1 cellular context compared by ENCODE assay signal in the genomic region with DNA sequence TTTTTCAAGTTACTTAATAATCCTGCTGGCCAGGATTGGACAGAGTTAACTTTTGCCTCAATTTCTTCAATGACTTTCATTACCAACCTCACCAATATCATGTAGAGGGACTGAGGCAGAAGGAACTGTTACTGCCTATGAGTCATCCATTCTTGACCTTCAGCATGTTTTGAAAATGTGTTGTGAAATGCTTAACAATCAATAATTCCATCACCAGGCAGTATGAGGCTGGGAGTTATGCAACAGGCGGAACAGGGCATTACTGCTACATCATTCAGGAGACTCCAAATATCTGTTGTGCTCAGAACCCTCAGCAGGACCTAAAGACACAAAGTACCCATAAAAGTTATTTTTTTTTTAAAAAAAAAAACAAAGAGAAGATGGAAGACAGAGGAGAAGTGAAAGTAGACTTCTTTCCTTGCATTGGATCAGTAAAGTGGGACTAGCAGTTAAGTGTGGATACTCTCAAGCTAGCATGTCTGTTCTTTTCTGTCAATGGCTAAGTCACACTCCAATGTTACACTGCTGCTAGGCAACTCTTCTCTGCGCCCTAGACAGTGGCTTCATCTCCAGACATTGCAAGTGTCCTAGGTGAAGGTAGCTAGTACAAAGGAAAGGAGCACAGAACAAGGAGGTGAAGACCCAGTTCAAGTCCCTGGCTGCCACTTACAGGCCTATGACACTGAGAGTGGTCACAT.
TF ChIP-seq lines count a peak whose summit lies in the region.

No MANE protein-coding gene starts in this region.

TF ChIP-seq in HepG2, 621 proteins besides CTCF, POLR2A, EP300 and RAD21 (continued from another document and continues in another):
- TF ChIP-seq, protein P1, sequence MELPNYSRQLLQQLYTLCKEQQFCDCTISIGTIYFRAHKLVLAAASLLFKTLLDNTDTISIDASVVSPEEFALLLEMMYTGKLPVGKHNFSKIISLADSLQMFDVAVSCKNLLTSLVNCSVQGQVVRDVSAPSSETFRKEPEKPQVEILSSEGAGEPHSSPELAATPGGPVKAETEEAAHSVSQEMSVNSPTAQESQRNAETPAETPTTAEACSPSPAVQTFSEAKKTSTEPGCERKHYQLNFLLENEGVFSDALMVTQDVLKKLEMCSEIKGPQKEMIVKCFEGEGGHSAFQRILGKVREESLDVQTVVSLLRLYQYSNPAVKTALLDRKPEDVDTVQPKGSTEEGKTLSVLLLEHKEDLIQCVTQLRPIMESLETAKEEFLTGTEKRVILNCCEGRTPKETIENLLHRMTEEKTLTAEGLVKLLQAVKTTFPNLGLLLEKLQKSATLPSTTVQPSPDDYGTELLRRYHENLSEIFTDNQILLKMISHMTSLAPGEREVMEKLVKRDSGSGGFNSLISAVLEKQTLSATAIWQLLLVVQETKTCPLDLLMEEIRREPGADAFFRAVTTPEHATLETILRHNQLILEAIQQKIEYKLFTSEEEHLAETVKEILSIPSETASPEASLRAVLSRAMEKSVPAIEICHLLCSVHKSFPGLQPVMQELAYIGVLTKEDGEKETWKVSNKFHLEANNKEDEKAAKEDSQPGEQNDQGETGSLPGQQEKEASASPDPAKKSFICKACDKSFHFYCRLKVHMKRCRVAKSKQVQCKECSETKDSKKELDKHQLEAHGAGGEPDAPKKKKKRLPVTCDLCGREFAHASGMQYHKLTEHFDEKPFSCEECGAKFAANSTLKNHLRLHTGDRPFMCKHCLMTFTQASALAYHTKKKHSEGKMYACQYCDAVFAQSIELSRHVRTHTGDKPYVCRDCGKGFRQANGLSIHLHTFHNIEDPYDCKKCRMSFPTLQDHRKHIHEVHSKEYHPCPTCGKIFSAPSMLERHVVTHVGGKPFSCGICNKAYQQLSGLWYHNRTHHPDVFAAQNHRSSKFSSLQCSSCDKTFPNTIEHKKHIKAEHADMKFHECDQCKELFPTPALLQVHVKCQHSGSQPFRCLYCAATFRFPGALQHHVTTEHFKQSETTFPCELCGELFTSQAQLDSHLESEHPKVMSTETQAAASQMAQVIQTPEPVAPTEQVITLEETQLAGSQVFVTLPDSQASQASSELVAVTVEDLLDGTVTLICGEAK (IDR thresholded peaks at IDR 0.05) = no peak
- TF ChIP-seq, protein P1 (CRISPR knock-in tag; IDR thresholded peaks at IDR 0.05) = no peak; the same call in 1 of the 2 replicates
- TF ChIP-seq RBM22 (optimal IDR thresholded peaks at IDR 0.05; ENCODE audit: low read length) (no peak), ZNF800 (CRISPR knock-in tag; IDR thresholded peaks at IDR 0.05) (no peak), XBP1 (CRISPR knock-in tag; IDR thresholded peaks at IDR 0.05) (no peak), TP53 (CRISPR knock-in tag; conservative IDR thresholded peaks at IDR 0.05) (no peak), STAG1 (CRISPR knock-in tag; IDR thresholded peaks at IDR 0.05) (0 out of 2 replicates have a peak, but pooled peaks have one; percentile 14), ZNF326 (CRISPR knock-in tag; IDR thresholded peaks at IDR 0.05; ENCODE audit: borderline replicate concordance) (no peak), REST (IDR thresholded peaks at IDR 0.05; ENCODE audit: borderline replicate concordance in 1 of 2, low read depth in 1 of 2, low read length in 2 of 2) (peak in 1 of 2 experiments; percentile 27; a peak in 1 of 4 replicates), ZNF547 (CRISPR knock-in tag; IDR thresholded peaks at IDR 0.05) (no peak), GABPB1 (CRISPR knock-in tag; IDR thresholded peaks at IDR 0.05) (peak; percentile 34; the same call in 1 of the 2 replicates), RELA (CRISPR knock-in tag; IDR thresholded peaks at IDR 0.05) (no peak), ZNF33B (CRISPR knock-in tag; IDR thresholded peaks at IDR 0.05) (no peak), ZNF343 (CRISPR knock-in tag; IDR thresholded peaks at IDR 0.05) (no peak), PITX1 (CRISPR knock-in tag; IDR thresholded peaks at IDR 0.05) (no peak), HMG20A (CRISPR knock-in tag; IDR thresholded peaks at IDR 0.05; ENCODE audit: borderline replicate concordance) (peak; percentile 97), ZNF12 (CRISPR knock-in tag; IDR thresholded peaks at IDR 0.05) (peak; percentile 93), ZBTB1 (CRISPR knock-in tag; IDR thresholded peaks at IDR 0.05; ENCODE audit: borderline replicate concordance) (no peak), HOXA3 (CRISPR knock-in tag; IDR thresholded peaks at IDR 0.05) (peak; percentile 53; the same call in 1 of the 2 replicates), ZNF10 (CRISPR knock-in tag; IDR thresholded peaks at IDR 0.05; ENCODE audit: borderline replicate concordance, low read depth) (no peak), KDM5B (CRISPR knock-in tag; IDR thresholded peaks at IDR 0.05; ENCODE audit: borderline replicate concordance) (no peak), PCBP2 (optimal IDR thresholded peaks at IDR 0.05; ENCODE audit: low read depth, low read length, poor library complexity, severe bottlenecking) (no peak), HNRNPLL (IDR thresholded peaks at IDR 0.05; ENCODE audit: low read depth, low read length, poor library complexity, severe bottlenecking) (no peak), RCOR2 (CRISPR knock-in tag; IDR thresholded peaks at IDR 0.05) (peak; percentile 95), ZNF570 (CRISPR knock-in tag; IDR thresholded peaks at IDR 0.05; ENCODE audit: borderline replicate concordance) (no peak), NFIC (IDR thresholded peaks at IDR 0.05; ENCODE audit: low read length) (peak; percentile 80), ZFP82 (CRISPR knock-in tag; IDR thresholded peaks at IDR 0.05; ENCODE audit: borderline replicate concordance) (no peak), JDP2 (CRISPR knock-in tag; IDR thresholded peaks at IDR 0.05; ENCODE audit: borderline replicate concordance) (no peak), ZNF720 (CRISPR knock-in tag; IDR thresholded peaks at IDR 0.05) (no peak), ZNF562 (CRISPR knock-in tag; IDR thresholded peaks at IDR 0.05; ENCODE audit: borderline replicate concordance) (no peak), ZC3H13 (CRISPR knock-in tag; IDR thresholded peaks at IDR 0.05) (no peak), CHCHD3 (CRISPR knock-in tag; IDR thresholded peaks at IDR 0.05) (no peak), ZNF891 (CRISPR knock-in tag; IDR thresholded peaks at IDR 0.05) (no peak), FIP1L1 (IDR thresholded peaks at IDR 0.05; ENCODE audit: borderline replicate concordance, insufficient read depth, low read depth, low read length) (no peak), MBNL3 (CRISPR knock-in tag; conservative IDR thresholded peaks at IDR 0.05) (no peak), ZNF878 (CRISPR knock-in tag; IDR thresholded peaks at IDR 0.05) (no peak), ZFX (CRISPR knock-in tag; IDR thresholded peaks at IDR 0.05; ENCODE audit: low read depth) (0 out of 2 replicates have a peak, but pooled peaks have one; percentile 27), ZNF597 (CRISPR knock-in tag; IDR thresholded peaks at IDR 0.05) (no peak), REL (CRISPR knock-in tag; conservative IDR thresholded peaks at IDR 0.05) (no peak), ZNF331 (CRISPR knock-in tag; IDR thresholded peaks at IDR 0.05) (peak; percentile 81; the same call in 1 of the 2 replicates), MEIS2 (CRISPR knock-in tag; IDR thresholded peaks at IDR 0.05) (no peak), PAF1 (CRISPR knock-in tag; IDR thresholded peaks at IDR 0.05) (no peak)
- TF ChIP-seq, protein P2, sequence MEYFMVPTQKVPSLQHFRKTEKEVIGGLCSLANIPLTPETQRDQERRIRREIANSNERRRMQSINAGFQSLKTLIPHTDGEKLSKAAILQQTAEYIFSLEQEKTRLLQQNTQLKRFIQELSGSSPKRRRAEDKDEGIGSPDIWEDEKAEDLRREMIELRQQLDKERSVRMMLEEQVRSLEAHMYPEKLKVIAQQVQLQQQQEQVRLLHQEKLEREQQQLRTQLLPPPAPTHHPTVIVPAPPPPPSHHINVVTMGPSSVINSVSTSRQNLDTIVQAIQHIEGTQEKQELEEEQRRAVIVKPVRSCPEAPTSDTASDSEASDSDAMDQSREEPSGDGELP (IDR thresholded peaks at IDR 0.05; ENCODE audit: borderline replicate concordance, low read depth) = peak; percentile 38; the same call in 1 of the 2 replicates
- TF ChIP-seq, protein P3, sequence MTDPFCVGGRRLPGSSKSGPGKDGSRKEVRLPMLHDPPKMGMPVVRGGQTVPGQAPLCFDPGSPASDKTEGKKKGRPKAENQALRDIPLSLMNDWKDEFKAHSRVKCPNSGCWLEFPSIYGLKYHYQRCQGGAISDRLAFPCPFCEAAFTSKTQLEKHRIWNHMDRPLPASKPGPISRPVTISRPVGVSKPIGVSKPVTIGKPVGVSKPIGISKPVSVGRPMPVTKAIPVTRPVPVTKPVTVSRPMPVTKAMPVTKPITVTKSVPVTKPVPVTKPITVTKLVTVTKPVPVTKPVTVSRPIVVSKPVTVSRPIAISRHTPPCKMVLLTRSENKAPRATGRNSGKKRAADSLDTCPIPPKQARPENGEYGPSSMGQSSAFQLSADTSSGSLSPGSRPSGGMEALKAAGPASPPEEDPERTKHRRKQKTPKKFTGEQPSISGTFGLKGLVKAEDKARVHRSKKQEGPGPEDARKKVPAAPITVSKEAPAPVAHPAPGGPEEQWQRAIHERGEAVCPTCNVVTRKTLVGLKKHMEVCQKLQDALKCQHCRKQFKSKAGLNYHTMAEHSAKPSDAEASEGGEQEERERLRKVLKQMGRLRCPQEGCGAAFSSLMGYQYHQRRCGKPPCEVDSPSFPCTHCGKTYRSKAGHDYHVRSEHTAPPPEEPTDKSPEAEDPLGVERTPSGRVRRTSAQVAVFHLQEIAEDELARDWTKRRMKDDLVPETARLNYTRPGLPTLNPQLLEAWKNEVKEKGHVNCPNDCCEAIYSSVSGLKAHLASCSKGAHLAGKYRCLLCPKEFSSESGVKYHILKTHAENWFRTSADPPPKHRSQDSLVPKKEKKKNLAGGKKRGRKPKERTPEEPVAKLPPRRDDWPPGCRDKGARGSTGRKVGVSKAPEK (CRISPR knock-in tag; IDR thresholded peaks at IDR 0.05; ENCODE audit: borderline replicate concordance) = no peak
